Comparison of ENCODE assay signal across 8 cellular contexts in genomic region chr17:62064791-62065563, GRCh38. TPM values are rescaled to one million over a fixed set of nuclear protein-coding genes. Genes with fewer than 3 reads are reported as not detected.
A peak's percentile ranks its signal among the peaks of the same experiment; 100 is the strongest.
DNase-seq lines count a peak whose midpoint lies in the region; ATAC-seq and TF ChIP-seq lines count a peak whose summit lies in the region.

TSS of gene MED13 (minus strand) at chr17:62065278. CDS start at chr17:62065205, 73 bp downstream.

- no TSS peak for BruUV-seq in Caco-2 (replicated peaks; lab: Mats Ljungman, UMichigan)

- peaks cover 26% of the 10 kb centered on the region for H3K4me1 Mint-ChIP-seq in Caco-2 (ENCODE audit: low read depth, unreplicated experiment)

- H3K9me3 Mint-ChIP-seq in Caco-2 (ENCODE audit: unreplicated experiment): no peaks in the 10 kb centered on the region

- POLR2A ChIA-PET in Caco-2 (lab: Charles Lee): interaction anchor here (1.0 kb wide), 1 partner anchor 45 kb away, joined by 3 read pairs; no protein-coding TSS in a partner anchor

- peak; percentile 31 for ATAC-seq in GM21825 (IDR thresholded peaks at IDR 0.05; ENCODE audit: unreplicated experiment)

- H3K36me3 Mint-ChIP-seq in Caco-2 (ENCODE audit: insufficient read depth, unreplicated experiment): peaks cover 52% of the 10 kb centered on the region

- H3K9me3 ChIP-seq in Caco-2: no peaks in the 10 kb centered on the region

- H3K4me3 ChIP-seq in Caco-2 (ENCODE audit: low read depth, low read length): peak within 1 kb of the TSS; percentile 75

- no peaks in the 10 kb centered on the region for H3K36me3 ChIP-seq in Caco-2 (ENCODE audit: control insufficient read depth, insufficient read depth, low read length)

- CTCF ChIA-PET in Caco-2 (lab: Charles Lee): interaction anchor here (0.6 to 1.7 kb wide), 10 partner anchors 21 to 243 kb away, joined by 3 to 64 read pairs (median 6); partner anchors contain the start of gene BRIP1

- H3K27ac Mint-ChIP-seq in Caco-2 (ENCODE audit: unreplicated experiment): peak within 1 kb of the TSS; percentile 98

- intact Hi-C loops in Caco-2 (cut with micrococcal nuclease; ENCODE audit: unreplicated experiment): loop anchor here (5.0 to 10.0 kb wide), 2 partner anchors 140 to 162 kb away; partner anchors contain the start of gene INTS2

- H3K4me1 ChIP-seq in Caco-2: peaks cover 16% of the 10 kb centered on the region

- peak within 1 kb of the TSS; percentile 91 for H3K4me3 Mint-ChIP-seq in Caco-2 (ENCODE audit: unreplicated experiment)

- no peaks in the 10 kb centered on the region for H3K27me3 ChIP-seq in Caco-2 (replicated peaks; ENCODE audit: control insufficient read depth, insufficient read depth, low read length)

- DNase-seq in Caco-2 (peak; percentile 69 to 80), NCI-H510A (lab: John Stamatoyannopoulos, UW) (peak; percentile 23), lung microvascular endothelial cell (ENCODE audit: low read depth in 2 of 2) (peak; percentile 49 to 54), superior temporal gyrus (ENCODE audit: extremely low spot score) (no peak)
- DNase-seq in activated CD8-positive, alpha-beta memory T cell treated with anti-CD3 and anti-CD28 coated beads for 24 hours: peak; percentile 80
- peak; percentile 56 for DNase-seq in effector CD4-positive, alpha-beta T cell
- peak; percentile 18 to 43 (median 35) for DNase-seq in stimulated activated CD4-positive, alpha-beta T cell treated with anti-CD3 and anti-CD28 coated beads, TNF-alpha, amount 100 ng/mL, for 4 hours (ENCODE audit: low read depth in 3 of 3)

- H3K27me3 Mint-ChIP-seq in Caco-2 (ENCODE audit: insufficient read depth, unreplicated experiment): no peaks in the 10 kb centered on the region

- no peak for TF ChIP-seq CTCF in Caco-2 (IDR thresholded peaks at IDR 0.05; ENCODE audit: insufficient read depth in 1 of 2, low read depth in 1 of 2, low read length in 1 of 2, severe bottlenecking in 1 of 2, unreplicated experiment in 1 of 2)

RNA-seq across cellular contexts. Expression of gene MED13, which starts in this region (rescaled TPM):
- total RNA-seq in Caco-2 (2022) (77.6 and 79.6 TPM in 2 replicates), lung microvascular endothelial cell (26.4 and 37.7 TPM in 2 replicates)
